Comparison of ENCODE assay signal across 8 cellular contexts in genomic region chr19:10701955-10702307, GRCh38. TPM values are rescaled to one million over a fixed set of nuclear protein-coding genes. Genes with fewer than 3 reads are reported as not detected.
DNase-seq lines count a peak whose midpoint lies in the region; ATAC-seq and TF ChIP-seq lines count a peak whose summit lies in the region.

No MANE protein-coding gene starts in this region.

- H4K91ac ChIP-seq in trophoblast cell (ENCODE audit: low read depth, low read length), result no peak overlapping the region

- ATAC-seq in HG03457 (IDR thresholded peaks at IDR 0.05; ENCODE audit: unreplicated experiment), result no peak
- no peak for ATAC-seq in HG03342 (IDR thresholded peaks at IDR 0.05; ENCODE audit: unreplicated experiment)

- H3K18ac ChIP-seq in trophoblast cell (ENCODE audit: low read length), result no peak overlapping the region

- H3K27ac ChIP-seq in trophoblast cell (ENCODE audit: low read depth, low read length), result no peak overlapping the region

- H3K36me3 ChIP-seq in trophoblast cell (ENCODE audit: control insufficient read depth in 1 of 2, insufficient read depth in 2 of 2, low read length in 2 of 2), result no peaks in the 10 kb centered on the region

- H3K36me3 Mint-ChIP-seq in activated CD4-positive, alpha-beta memory T cell treated with anti-CD3 and anti-CD28 coated beads for 36 hours, result peaks cover 3% of the 10 kb centered on the region

- H2AFZ ChIP-seq in trophoblast cell (ENCODE audit: insufficient read depth, low read length, poor library complexity), result peak overlapping the region; percentile 86

- peaks cover 3% of the 10 kb centered on the region for H3K79me1 ChIP-seq in trophoblast cell (ENCODE audit: low read length)

- peaks cover 7% of the 10 kb centered on the region for H3K4me1 Mint-ChIP-seq in activated CD4-positive, alpha-beta memory T cell treated with anti-CD3 and anti-CD28 coated beads for 36 hours (ENCODE audit: low read depth)

- in situ Hi-C loops in GM13977 (cut with MboI; ENCODE audit: low pct_unique_long_range_greater_than_20kb, low sequenced_read_pairs, unreplicated experiment), result no loop called here
- in situ Hi-C loops in KBM-7 (cut with MboI; ENCODE audit: low pct_unique_long_range_greater_than_20kb, low sequenced_read_pairs), result no loop called here

- no CpG with 5 or more reads among the region's 21 CpGs for WGBS in trophoblast cell (ENCODE audit: extremely low coverage, insufficient coverage, insufficient read length)

- peaks cover 1% of the 10 kb centered on the region for H3K9me3 ChIP-seq in trophoblast cell (ENCODE audit: insufficient read depth, low read depth, low read length)

- no peak overlapping the region for H2AK5ac ChIP-seq in trophoblast cell (ENCODE audit: low read length)

- DNase-seq in AG10803 (ENCODE audit: low read depth) (no peak), GM13977 (ENCODE audit: low spot score) (peak; percentile 70), KBM-7 (peak; percentile 74), germinal center (ENCODE audit: low spot score) (peak; percentile 40), trophoblast cell (no peak)
- peak; percentile 47 for DNase-seq in activated CD4-positive, alpha-beta memory T cell treated with anti-CD3 and anti-CD28 coated beads for 36 hours

- peak overlapping the region; percentile 74 for H4K8ac ChIP-seq in trophoblast cell (ENCODE audit: low read depth, low read length)

- peak overlapping the region; percentile 98 for H3K4me2 ChIP-seq in trophoblast cell (ENCODE audit: low read length)

- H3K14ac ChIP-seq in trophoblast cell (ENCODE audit: low read length), result no peak overlapping the region

- peak overlapping the region; percentile 88 for H3K4me3 Mint-ChIP-seq in activated CD4-positive, alpha-beta memory T cell treated with anti-CD3 and anti-CD28 coated beads for 36 hours

- no peak overlapping the region for H3K4ac ChIP-seq in trophoblast cell (ENCODE audit: low read depth, low read length)

- peak overlapping the region; percentile 67 for H3K9ac ChIP-seq in trophoblast cell (ENCODE audit: low read length)

- H3K27me3 ChIP-seq in trophoblast cell (ENCODE audit: insufficient read depth, low read length), result no peaks in the 10 kb centered on the region

- no peak overlapping the region for H3K23ac ChIP-seq in trophoblast cell (ENCODE audit: low read length)

- H3K4me3 ChIP-seq in AG10803 (ENCODE audit: low read length) (peak overlapping the region; percentile 97), trophoblast cell (ENCODE audit: low read depth, low read length) (peak overlapping the region; percentile 98)

- H3K27me3 Mint-ChIP-seq in activated CD4-positive, alpha-beta memory T cell treated with anti-CD3 and anti-CD28 coated beads for 36 hours, result peaks cover 3% of the 10 kb centered on the region

- POLR2A ChIA-PET in activated CD4-positive, alpha-beta memory T cell treated with anti-CD3 and anti-CD28 coated beads for 36 hours (lab: Charles Lee), result interaction anchor here (0.7 to 2.3 kb wide), 10 partner anchors 12 to 369 kb away, joined by 3 to 13 read pairs (median 4); partner anchors contain the start of genes DNM2 and RAVER1

- CTCF ChIA-PET in activated CD4-positive, alpha-beta memory T cell treated with anti-CD3 and anti-CD28 coated beads for 36 hours (lab: Charles Lee), result interaction anchor here (0.8 to 8.7 kb wide), 28 partner anchors 12 to 443 kb away, joined by 3 to 210 read pairs (median 4); partner anchors contain the start of genes CDKN2D, DNM2 and TMED1

- peak overlapping the region; percentile 54 for H3K27ac Mint-ChIP-seq in activated CD4-positive, alpha-beta memory T cell treated with anti-CD3 and anti-CD28 coated beads for 36 hours

- TF ChIP-seq CTCF in AG10803 (conservative IDR thresholded peaks at IDR 0.05; ENCODE audit: low read length), result 0 out of 2 replicates have a peak, but pooled peaks have one; percentile 1
- TF ChIP-seq CTCF in GM13977 (IDR thresholded peaks at IDR 0.05; ENCODE audit: extremely low read depth, insufficient read depth, missing control alignments), result peak; percentile 32

- H2BK12ac ChIP-seq in trophoblast cell (ENCODE audit: low read length), result no peak overlapping the region

- intact Hi-C loops in activated CD4-positive, alpha-beta memory T cell treated with anti-CD3 and anti-CD28 coated beads for 36 hours (cut with micrococcal nuclease), result loop anchor here (5.0 kb wide), 1 partner anchor 135 kb away; the partner anchor contains the start of gene TMED1

- H3K4me1 ChIP-seq in trophoblast cell (ENCODE audit: control insufficient read depth in 1 of 2, insufficient read depth in 2 of 2, low read length in 2 of 2), result peaks cover 6 to 7% of the 10 kb centered on the region in 2 experiments

- H2BK120ac ChIP-seq in trophoblast cell (ENCODE audit: insufficient read depth, low read length, poor library complexity), result no peak overlapping the region

- H4K12ac ChIP-seq in trophoblast cell (ENCODE audit: low read depth, low read length), result no peak overlapping the region

- H2BK5ac ChIP-seq in trophoblast cell (ENCODE audit: low read depth, low read length, poor library complexity), result no peak overlapping the region

- peaks cover 2% of the 10 kb centered on the region for H3K79me2 ChIP-seq in trophoblast cell (ENCODE audit: control insufficient read depth, insufficient read depth, low read length, poor library complexity)

- H3K9me3 Mint-ChIP-seq in activated CD4-positive, alpha-beta memory T cell treated with anti-CD3 and anti-CD28 coated beads for 36 hours, result no peaks in the 10 kb centered on the region

RNA-seq across cellular contexts. Expression of gene QTRT1, which starts 0.7 kb away (rescaled TPM):
- 10 to 100 TPM; 43.1 to 47.4 TPM for total RNA-seq in activated CD4-positive, alpha-beta memory T cell treated with anti-CD3 and anti-CD28 coated beads for 36 hours
- polyA plus RNA-seq in trophoblast cell (2013), result 8.4 and 8.7 TPM in 2 replicates

RNA-seq across cellular contexts. Expression of gene DNM2, which starts 15.9 kb away (rescaled TPM):
- 100 to 1,000 TPM; 171 to 173 TPM for total RNA-seq in activated CD4-positive, alpha-beta memory T cell treated with anti-CD3 and anti-CD28 coated beads for 36 hours
- 95.3 and 98.4 TPM in 2 replicates for polyA plus RNA-seq in trophoblast cell (2013)

RNA-seq across cellular contexts. Expression of gene ILF3, which starts 47.8 kb away (rescaled TPM):
- 100 to 1,000 TPM; 355 to 357 TPM for total RNA-seq in activated CD4-positive, alpha-beta memory T cell treated with anti-CD3 and anti-CD28 coated beads for 36 hours
- 200 and 209 TPM in 2 replicates for polyA plus RNA-seq in trophoblast cell (2013)

Comparison
In these comparisons a context has a peak if more than half of its experiments do, and no peak if none do; other contexts are left out.
1. DNase-seq: peak in GM13977 (single experiment), KBM-7 (single experiment), activated CD4-positive, alpha-beta memory T cell treated with anti-CD3 and anti-CD28 coated beads for 36 hours (single experiment) and germinal center (single experiment); none in AG10803 (single experiment) and trophoblast cell (0 of 2).